Comparison of ENCODE assay signal across 23 cellular contexts in the genomic region with DNA sequence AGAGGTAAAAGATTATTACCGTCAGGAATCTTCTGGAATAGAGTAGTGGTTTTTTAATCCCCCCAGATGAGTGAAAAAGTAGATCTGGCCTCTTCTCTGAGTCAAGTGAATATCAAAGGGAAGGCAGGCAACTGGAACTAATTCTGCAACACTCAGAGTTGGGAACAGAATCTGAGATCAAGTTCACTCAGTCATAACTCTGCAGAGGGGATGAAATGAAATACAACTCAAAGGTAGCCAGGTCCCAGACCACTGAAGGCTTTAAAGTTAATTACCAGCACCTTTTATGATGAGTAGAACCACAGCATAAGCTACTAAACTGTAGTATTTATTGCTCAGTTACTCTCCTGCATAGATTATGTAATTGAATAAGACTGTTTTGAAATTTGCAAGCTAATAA.
DNase-seq lines count a peak whose midpoint lies in the region; ATAC-seq, FAIRE-seq and TF ChIP-seq lines count a peak whose summit lies in the region.
"Had no signal": no experiment of that assay in that cellular context is flagged by ENCODE, and none has a peak within 500 bp of the region (broad histone marks: within the 10 kb centered on the region; RNA-seq: fewer than 3 reads in every experiment).

No MANE protein-coding gene starts in this region.

- no peak overlapping the region for H3K4ac ChIP-seq in mesenchymal stem cell (ENCODE audit: low read depth in 1 of 2, low read length in 2 of 2)

- no peak overlapping the region for H2BK12ac ChIP-seq in mesenchymal stem cell (ENCODE audit: low read length in 2 of 2)

- intact Hi-C loops in left ventricle myocardium inferior (cut with micrococcal nuclease) (no loop called here), cardiac septum (cut with DNase I) (no loop called here), endothelial cell of umbilical vein (cut with micrococcal nuclease) (loop anchor here (5.0 kb wide), 2 partner anchors 287 to 443 kb away; no protein-coding TSS in a partner anchor), gastrocnemius medialis (cut with DNase I; ENCODE audit: low total_unique reads) (no loop called here), right cardiac atrium (cut with DNase I) (no loop called here)

- no peak overlapping the region for H2BK5ac ChIP-seq in mesenchymal stem cell (ENCODE audit: low read depth, low read length, poor library complexity, severe bottlenecking)

- H3K36me3 ChIP-seq in left ventricle myocardium inferior (no peaks in the 10 kb centered on the region), endothelial cell of umbilical vein (ENCODE audit: control insufficient read depth in 2 of 2, extremely low read depth in 1 of 2, insufficient read depth in 2 of 2, low read length in 2 of 2) (no peaks in the 10 kb centered on the region), mesenchymal stem cell (ENCODE audit: control insufficient read depth in 1 of 2, insufficient read depth in 2 of 2, low read depth in 1 of 2, low read length in 2 of 2) (no peaks in the 10 kb centered on the region), gastrocnemius medialis (no peaks in the 10 kb centered on the region)

- no peak overlapping the region for H3K9ac ChIP-seq in endothelial cell of umbilical vein (replicated peaks; ENCODE audit: extremely low read depth, insufficient read depth, low read length)
- peak overlapping the region; percentile 1 for H3K9ac ChIP-seq in mesenchymal stem cell (ENCODE audit: low read length)

- dilution Hi-C loops in endothelial cell of umbilical vein (cut with MboI; ENCODE audit: extremely low pct_ligation_motif_present, low sequenced_read_pairs) = no loop called here

- H3K27me3 Mint-ChIP-seq in activated CD4-positive, alpha-beta T cell treated with anti-CD3 and anti-CD28 coated beads, Interleukin-2, amount 10 ng/mL, durations not matched to agents 7 days and 5 days = peaks cover 44% of the 10 kb centered on the region

- peak overlapping the region; percentile 5 for H3K27ac ChIP-seq in left ventricle myocardium inferior (replicated peaks)
- H3K27ac ChIP-seq in endothelial cell of umbilical vein (ENCODE audit: insufficient read depth, low read depth, low read length) = no peak overlapping the region
- no peak overlapping the region for H3K27ac ChIP-seq in mesenchymal stem cell (ENCODE audit: low read length, poor library complexity, severe bottlenecking)
- H3K27ac ChIP-seq in gastrocnemius medialis = no peak overlapping the region
- no peak overlapping the region for H3K27ac ChIP-seq in right cardiac atrium (ENCODE audit: low read length)

- no peak overlapping the region for H2AFZ ChIP-seq in endothelial cell of umbilical vein (ENCODE audit: low read depth, low read length)
- H2AFZ ChIP-seq in mesenchymal stem cell (ENCODE audit: low read depth, low read length) = no peak overlapping the region

- POLR2A ChIA-PET in endothelial cell of umbilical vein (lab: Charles Lee) = no interaction called here
- POLR2A ChIA-PET in activated CD4-positive, alpha-beta T cell treated with anti-CD3 and anti-CD28 coated beads, Interleukin-2, amount 10 ng/mL, durations not matched to agents 7 days and 5 days (lab: Charles Lee) = no interaction called here

- CTCF ChIA-PET in endothelial cell of umbilical vein (lab: Charles Lee) = interaction anchor here (0.7 to 1.8 kb wide), 3 partner anchors 9 to 224 kb away, joined by 3 to 4 read pairs (median 4); no protein-coding TSS in a partner anchor
- CTCF ChIA-PET in activated CD4-positive, alpha-beta T cell treated with anti-CD3 and anti-CD28 coated beads, Interleukin-2, amount 10 ng/mL, durations not matched to agents 7 days and 5 days (lab: Charles Lee) = no interaction called here

- H2AK5ac ChIP-seq in mesenchymal stem cell (ENCODE audit: low read length, severe bottlenecking) = no peak overlapping the region

- H3K4me1 Mint-ChIP-seq in activated CD4-positive, alpha-beta T cell treated with anti-CD3 and anti-CD28 coated beads, Interleukin-2, amount 10 ng/mL, durations not matched to agents 7 days and 5 days = no peaks in the 10 kb centered on the region
- H3K4me1 Mint-ChIP-seq: B cell had no signal

- no peak overlapping the region for H3K18ac ChIP-seq in mesenchymal stem cell (ENCODE audit: low read depth in 1 of 2, low read length in 2 of 2)

- 89% methylated on average over 1 of the region's 1 CpG for WGBS in mesenchymal stem cell
- WGBS in right cardiac atrium = 53% methylated on average over 1 of the region's 1 CpG

- H3K4me3 Mint-ChIP-seq in activated CD4-positive, alpha-beta T cell treated with anti-CD3 and anti-CD28 coated beads, Interleukin-2, amount 10 ng/mL, durations not matched to agents 7 days and 5 days = no peak overlapping the region
- H3K4me3 Mint-ChIP-seq: B cell; CD4-positive, CD25-positive, alpha-beta regulatory T cell had no signal

- ATAC-seq in GM18867 (IDR thresholded peaks at IDR 0.05; ENCODE audit: unreplicated experiment) = no peak
- ATAC-seq in gastrocnemius medialis = no peak
- no peak for ATAC-seq in right cardiac atrium
- ATAC-seq: HCT116 had no signal

- TF ChIP-seq POLR2A in endothelial cell of umbilical vein (IDR thresholded peaks at IDR 0.05; ENCODE audit: low read depth, low read length) = no peak
- TF ChIP-seq POLR2A in gastrocnemius medialis (IDR thresholded peaks at IDR 0.05) = no peak

- no peaks in the 10 kb centered on the region for H3K79me1 ChIP-seq in mesenchymal stem cell (replicated peaks; ENCODE audit: low read length, poor library complexity, severe bottlenecking)

- no TSS peak for BruUV-seq in endothelial cell of umbilical vein (replicated peaks; lab: Mats Ljungman, UMichigan)

- TF ChIP-seq CTCF in left ventricle myocardium inferior (IDR thresholded peaks at IDR 0.05; ENCODE audit: borderline replicate concordance) (no peak), endothelial cell of umbilical vein (IDR thresholded peaks at IDR 0.05; ENCODE audit: extremely low read depth in 1 of 2, insufficient read depth in 1 of 2, low read depth in 1 of 2, low read length in 2 of 2) (no peak), gastrocnemius medialis (IDR thresholded peaks at IDR 0.05 in 4 of 5, conservative IDR thresholded peaks at IDR 0.05 in 1 of 5) (no peak)

- no peaks in the 10 kb centered on the region for H3K36me3 Mint-ChIP-seq in activated CD4-positive, alpha-beta T cell treated with anti-CD3 and anti-CD28 coated beads, Interleukin-2, amount 10 ng/mL, durations not matched to agents 7 days and 5 days (ENCODE audit: low read depth)
- H3K36me3 Mint-ChIP-seq: CD4-positive, CD25-positive, alpha-beta regulatory T cell had no signal

- no peak for FAIRE-seq in endothelial cell of umbilical vein (lab: Jason Lieb, UNC)

- DNase-seq in left ventricle myocardium inferior = no peak
- no peak for DNase-seq in cardiac septum (ENCODE audit: low spot score)
- peak; percentile 26 for DNase-seq in endothelial cell of umbilical vein (ENCODE audit: low read depth, low spot score)
- DNase-seq in mesenchymal stem cell = no peak
- no peak for DNase-seq in gastrocnemius medialis
- no peak for DNase-seq in right cardiac atrium
- no peak for DNase-seq in activated CD4-positive, alpha-beta T cell treated with anti-CD3 and anti-CD28 coated beads, Interleukin-2, amount 10 ng/mL, durations not matched to agents 7 days and 5 days
- DNase-seq: CD4-positive, CD25-positive, alpha-beta regulatory T cell; COR-L47; DMS 273 treated with DMSO at 0.1 percent for 48 hours; GDM1; GOT3; KBM-7; NCI-H1105 treated with DMSO at 0.1 percent for 48 hours; NCI-H1694; NCI-H2227 treated with DMSO at 0.1 percent for 48 hours; NCI-H524; NCI-H82; OCI-M1; SHP77 had no signal

- H3K23ac ChIP-seq in mesenchymal stem cell (ENCODE audit: low read length in 2 of 2) = no peak overlapping the region

- H4K91ac ChIP-seq in mesenchymal stem cell (ENCODE audit: low read length) = no peak overlapping the region

- H4K8ac ChIP-seq in mesenchymal stem cell (ENCODE audit: low read length) = no peak overlapping the region

- no peaks in the 10 kb centered on the region for H3K79me2 ChIP-seq in endothelial cell of umbilical vein (ENCODE audit: control insufficient read depth, insufficient read depth, low read length)

- in situ Hi-C loops in gastrocnemius medialis (cut with MboI; ENCODE audit: low sequenced_read_pairs in 4 of 4) = no loop called here

- H3K27ac Mint-ChIP-seq in activated CD4-positive, alpha-beta T cell treated with anti-CD3 and anti-CD28 coated beads, Interleukin-2, amount 10 ng/mL, durations not matched to agents 7 days and 5 days = no peak overlapping the region
- H3K27ac Mint-ChIP-seq: B cell; CD4-positive, CD25-positive, alpha-beta regulatory T cell had no signal

- no peaks in the 10 kb centered on the region for H3K9me1 ChIP-seq in endothelial cell of umbilical vein (replicated peaks; ENCODE audit: control insufficient read depth, extremely low read depth, insufficient read depth, low read length)

- H3K14ac ChIP-seq in mesenchymal stem cell (ENCODE audit: low read length in 2 of 2) = no peak overlapping the region

- no peaks in the 10 kb centered on the region for H4K20me1 ChIP-seq in endothelial cell of umbilical vein (replicated peaks; ENCODE audit: control insufficient read depth, extremely low read depth, insufficient read depth, low read length)

- H2BK120ac ChIP-seq in mesenchymal stem cell (ENCODE audit: low read depth, low read length) = no peak overlapping the region

- H3K4me2 ChIP-seq in endothelial cell of umbilical vein (ENCODE audit: insufficient read depth, low read length) (no peak overlapping the region), mesenchymal stem cell (ENCODE audit: low read length, poor library complexity, severe bottlenecking) (no peak overlapping the region)

- no peak overlapping the region for H2BK15ac ChIP-seq in mesenchymal stem cell (ENCODE audit: low read depth, poor library complexity, severe bottlenecking)

- H3K9me3 ChIP-seq in left ventricle myocardium inferior (replicated peaks) = no peaks in the 10 kb centered on the region
- no peaks in the 10 kb centered on the region for H3K9me3 ChIP-seq in endothelial cell of umbilical vein (replicated peaks; ENCODE audit: control insufficient read depth, insufficient read depth, low read length)
- no peaks in the 10 kb centered on the region for H3K9me3 ChIP-seq in mesenchymal stem cell (ENCODE audit: control insufficient read depth, low read length)
- H3K9me3 ChIP-seq in gastrocnemius medialis = no peaks in the 10 kb centered on the region
- H3K9me3 ChIP-seq in right cardiac atrium (ENCODE audit: control insufficient read depth, low read length) = no peaks in the 10 kb centered on the region

- no peak overlapping the region for H3K4me3 ChIP-seq in left ventricle myocardium inferior
- no peak overlapping the region for H3K4me3 ChIP-seq in endothelial cell of umbilical vein (replicated peaks in 1 of 3; ENCODE audit: insufficient read depth in 1 of 3, low read depth in 1 of 3, low read length in 3 of 3)
- H3K4me3 ChIP-seq in mesenchymal stem cell (ENCODE audit: insufficient read depth in 1 of 2, low read depth in 1 of 2, low read length in 2 of 2) = no peak overlapping the region
- no peak overlapping the region for H3K4me3 ChIP-seq in gastrocnemius medialis
- H3K4me3 ChIP-seq in right cardiac atrium (ENCODE audit: low read length) = no peak overlapping the region

- H3K27me3 ChIP-seq in left ventricle myocardium inferior (ENCODE audit: low read depth) (no peaks in the 10 kb centered on the region), endothelial cell of umbilical vein (ENCODE audit: control insufficient read depth in 2 of 2, insufficient read depth in 2 of 2, low read length in 2 of 2) (no peaks in the 10 kb centered on the region), mesenchymal stem cell (ENCODE audit: control insufficient read depth in 1 of 2, insufficient read depth in 1 of 2, low read length in 2 of 2) (no peaks in the 10 kb centered on the region), gastrocnemius medialis (no peaks in the 10 kb centered on the region), right cardiac atrium (ENCODE audit: control insufficient read depth, insufficient read depth) (no peaks in the 10 kb centered on the region)

- H3K9me3 Mint-ChIP-seq in activated CD4-positive, alpha-beta T cell treated with anti-CD3 and anti-CD28 coated beads, Interleukin-2, amount 10 ng/mL, durations not matched to agents 7 days and 5 days = no peaks in the 10 kb centered on the region
- H3K9me3 Mint-ChIP-seq: CD4-positive, CD25-positive, alpha-beta regulatory T cell had no signal

- peaks cover 14% of the 10 kb centered on the region for H3K4me1 ChIP-seq in left ventricle myocardium inferior
- peaks cover 14% of the 10 kb centered on the region for H3K4me1 ChIP-seq in endothelial cell of umbilical vein (ENCODE audit: control insufficient read depth, extremely low read depth, insufficient read depth, low read length)
- H3K4me1 ChIP-seq in mesenchymal stem cell (ENCODE audit: control insufficient read depth, insufficient read depth, low read depth, low read length) = no peaks in the 10 kb centered on the region
- peaks cover 0 to 12% of the 10 kb centered on the region in 2 donors for H3K4me1 ChIP-seq in gastrocnemius medialis
- H3K4me1 ChIP-seq in right cardiac atrium (ENCODE audit: control insufficient read depth, insufficient read depth, low read length) = no peaks in the 10 kb centered on the region
